ENCODE assay signal across 1 cellular context in the genomic region with DNA sequence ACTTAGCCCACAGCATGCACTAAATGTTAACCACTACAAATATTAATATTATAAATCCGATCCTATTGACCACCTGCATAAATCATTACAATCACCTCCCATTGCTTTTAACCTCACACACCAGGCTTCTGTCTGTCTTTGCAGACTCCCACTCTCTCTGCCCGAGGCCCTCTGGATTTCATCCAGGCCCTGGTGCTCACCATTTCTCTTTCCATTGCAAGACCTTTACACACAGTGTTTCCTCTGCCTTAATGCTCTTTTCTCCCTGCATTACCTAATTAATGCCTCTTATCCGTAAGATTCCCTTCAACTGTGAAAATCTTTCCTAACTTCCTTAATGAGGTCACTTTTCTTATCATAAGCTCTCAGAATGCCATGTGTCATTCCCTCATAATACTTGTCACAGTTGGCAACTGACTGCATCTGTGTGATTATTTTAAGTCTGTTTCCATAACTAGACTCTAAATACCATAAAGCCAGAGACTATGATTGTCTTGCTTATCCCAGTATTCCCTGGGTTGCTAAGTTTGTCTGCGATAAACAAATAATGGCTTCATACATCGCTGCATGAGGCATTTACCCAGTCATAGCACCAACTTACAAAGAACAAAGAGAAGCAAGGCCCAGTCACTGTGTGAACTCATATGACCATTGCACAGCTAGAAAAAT.
TF ChIP-seq lines count a peak whose summit lies in the region.

No MANE protein-coding gene starts in this region.

TF ChIP-seq in HEK293, 187 proteins besides CTCF, POLR2A, EP300 and RAD21 (continued from another document and continues in another):
- TF ChIP-seq, protein P1, sequence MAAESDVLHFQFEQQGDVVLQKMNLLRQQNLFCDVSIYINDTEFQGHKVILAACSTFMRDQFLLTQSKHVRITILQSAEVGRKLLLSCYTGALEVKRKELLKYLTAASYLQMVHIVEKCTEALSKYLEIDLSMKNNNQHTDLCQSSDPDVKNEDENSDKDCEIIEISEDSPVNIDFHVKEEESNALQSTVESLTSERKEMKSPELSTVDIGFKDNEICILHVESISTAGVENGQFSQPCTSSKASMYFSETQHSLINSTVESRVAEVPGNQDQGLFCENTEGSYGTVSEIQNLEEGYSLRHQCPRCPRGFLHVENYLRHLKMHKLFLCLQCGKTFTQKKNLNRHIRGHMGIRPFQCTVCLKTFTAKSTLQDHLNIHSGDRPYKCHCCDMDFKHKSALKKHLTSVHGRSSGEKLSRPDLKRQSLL (tag by site-specific recombination; IDR thresholded peaks at IDR 0.05) = no peak
- TF ChIP-seq ZNF791 (tag by site-specific recombination; IDR thresholded peaks at IDR 0.05) (no peak), ZNF175 (tag by site-specific recombination; IDR thresholded peaks at IDR 0.05) (no peak), ZNF530 (tag by site-specific recombination; IDR thresholded peaks at IDR 0.05; ENCODE audit: low read depth) (no peak), ZNF571 (tag by site-specific recombination; IDR thresholded peaks at IDR 0.05) (no peak), ZNF416 (tag by site-specific recombination; IDR thresholded peaks at IDR 0.05) (no peak), ZNF549 (tag by site-specific recombination; IDR thresholded peaks at IDR 0.05) (no peak), ZNF629 (tag by site-specific recombination; IDR thresholded peaks at IDR 0.05) (peak; percentile 61), ZNF138 (tag by site-specific recombination; IDR thresholded peaks at IDR 0.05; ENCODE audit: borderline replicate concordance) (no peak), ZNF311 (tag by site-specific recombination; IDR thresholded peaks at IDR 0.05; ENCODE audit: borderline replicate concordance) (no peak), ZNF792 (tag by site-specific recombination; IDR thresholded peaks at IDR 0.05) (no peak), ZNF521 (tag by site-specific recombination; IDR thresholded peaks at IDR 0.05) (no peak), ZNF548 (tag by site-specific recombination; IDR thresholded peaks at IDR 0.05) (no peak), OSR2 (tag by site-specific recombination; IDR thresholded peaks at IDR 0.05) (peak; percentile 58), GFI1B (tag by site-specific recombination; IDR thresholded peaks at IDR 0.05) (no peak), ZNF677 (tag by site-specific recombination; IDR thresholded peaks at IDR 0.05) (no peak), ZXDB (tag by site-specific recombination; IDR thresholded peaks at IDR 0.05) (peak; percentile 33; the same call in 1 of the 2 replicates), TRIM28 (IDR thresholded peaks at IDR 0.05; ENCODE audit: borderline replicate concordance, low read length) (0 out of 2 replicates have a peak, but pooled peaks have one; percentile 17), KLF16 (tag by site-specific recombination; IDR thresholded peaks at IDR 0.05) (peak; percentile 52)
- TF ChIP-seq, protein P2, sequence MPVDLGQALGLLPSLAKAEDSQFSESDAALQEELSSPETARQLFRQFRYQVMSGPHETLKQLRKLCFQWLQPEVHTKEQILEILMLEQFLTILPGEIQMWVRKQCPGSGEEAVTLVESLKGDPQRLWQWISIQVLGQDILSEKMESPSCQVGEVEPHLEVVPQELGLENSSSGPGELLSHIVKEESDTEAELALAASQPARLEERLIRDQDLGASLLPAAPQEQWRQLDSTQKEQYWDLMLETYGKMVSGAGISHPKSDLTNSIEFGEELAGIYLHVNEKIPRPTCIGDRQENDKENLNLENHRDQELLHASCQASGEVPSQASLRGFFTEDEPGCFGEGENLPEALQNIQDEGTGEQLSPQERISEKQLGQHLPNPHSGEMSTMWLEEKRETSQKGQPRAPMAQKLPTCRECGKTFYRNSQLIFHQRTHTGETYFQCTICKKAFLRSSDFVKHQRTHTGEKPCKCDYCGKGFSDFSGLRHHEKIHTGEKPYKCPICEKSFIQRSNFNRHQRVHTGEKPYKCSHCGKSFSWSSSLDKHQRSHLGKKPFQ (tag by site-specific recombination; IDR thresholded peaks at IDR 0.05) = no peak
- TF ChIP-seq, protein P3, sequence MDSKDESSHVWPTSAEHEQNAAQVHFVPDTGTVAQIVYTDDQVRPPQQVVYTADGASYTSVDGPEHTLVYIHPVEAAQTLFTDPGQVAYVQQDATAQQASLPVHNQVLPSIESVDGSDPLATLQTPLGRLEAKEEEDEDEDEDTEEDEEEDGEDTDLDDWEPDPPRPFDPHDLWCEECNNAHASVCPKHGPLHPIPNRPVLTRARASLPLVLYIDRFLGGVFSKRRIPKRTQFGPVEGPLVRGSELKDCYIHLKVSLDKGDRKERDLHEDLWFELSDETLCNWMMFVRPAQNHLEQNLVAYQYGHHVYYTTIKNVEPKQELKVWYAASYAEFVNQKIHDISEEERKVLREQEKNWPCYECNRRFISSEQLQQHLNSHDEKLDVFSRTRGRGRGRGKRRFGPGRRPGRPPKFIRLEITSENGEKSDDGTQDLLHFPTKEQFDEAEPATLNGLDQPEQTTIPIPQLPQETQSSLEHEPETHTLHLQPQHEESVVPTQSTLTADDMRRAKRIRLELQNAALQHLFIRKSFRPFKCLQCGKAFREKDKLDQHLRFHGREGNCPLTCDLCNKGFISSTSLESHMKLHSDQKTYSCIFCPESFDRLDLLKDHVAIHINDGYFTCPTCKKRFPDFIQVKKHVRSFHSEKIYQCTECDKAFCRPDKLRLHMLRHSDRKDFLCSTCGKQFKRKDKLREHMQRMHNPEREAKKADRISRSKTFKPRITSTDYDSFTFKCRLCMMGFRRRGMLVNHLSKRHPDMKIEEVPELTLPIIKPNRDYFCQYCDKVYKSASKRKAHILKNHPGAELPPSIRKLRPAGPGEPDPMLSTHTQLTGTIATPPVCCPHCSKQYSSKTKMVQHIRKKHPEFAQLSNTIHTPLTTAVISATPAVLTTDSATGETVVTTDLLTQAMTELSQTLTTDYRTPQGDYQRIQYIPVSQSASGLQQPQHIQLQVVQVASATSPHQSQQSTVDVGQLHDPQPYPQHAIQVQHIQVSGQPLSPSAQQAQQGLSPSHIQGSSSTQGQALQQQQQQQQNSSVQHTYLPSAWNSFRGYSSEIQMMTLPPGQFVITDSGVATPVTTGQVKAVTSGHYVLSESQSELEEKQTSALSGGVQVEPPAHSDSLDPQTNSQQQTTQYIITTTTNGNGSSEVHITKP (tag by site-specific recombination; IDR thresholded peaks at IDR 0.05) = peak; percentile 48
- TF ChIP-seq, protein P4, sequence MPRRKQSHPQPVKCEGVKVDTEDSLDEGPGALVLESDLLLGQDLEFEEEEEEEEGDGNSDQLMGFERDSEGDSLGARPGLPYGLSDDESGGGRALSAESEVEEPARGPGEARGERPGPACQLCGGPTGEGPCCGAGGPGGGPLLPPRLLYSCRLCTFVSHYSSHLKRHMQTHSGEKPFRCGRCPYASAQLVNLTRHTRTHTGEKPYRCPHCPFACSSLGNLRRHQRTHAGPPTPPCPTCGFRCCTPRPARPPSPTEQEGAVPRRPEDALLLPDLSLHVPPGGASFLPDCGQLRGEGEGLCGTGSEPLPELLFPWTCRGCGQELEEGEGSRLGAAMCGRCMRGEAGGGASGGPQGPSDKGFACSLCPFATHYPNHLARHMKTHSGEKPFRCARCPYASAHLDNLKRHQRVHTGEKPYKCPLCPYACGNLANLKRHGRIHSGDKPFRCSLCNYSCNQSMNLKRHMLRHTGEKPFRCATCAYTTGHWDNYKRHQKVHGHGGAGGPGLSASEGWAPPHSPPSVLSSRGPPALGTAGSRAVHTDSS (tag by site-specific recombination; IDR thresholded peaks at IDR 0.05) = no peak
- TF ChIP-seq, protein P5, sequence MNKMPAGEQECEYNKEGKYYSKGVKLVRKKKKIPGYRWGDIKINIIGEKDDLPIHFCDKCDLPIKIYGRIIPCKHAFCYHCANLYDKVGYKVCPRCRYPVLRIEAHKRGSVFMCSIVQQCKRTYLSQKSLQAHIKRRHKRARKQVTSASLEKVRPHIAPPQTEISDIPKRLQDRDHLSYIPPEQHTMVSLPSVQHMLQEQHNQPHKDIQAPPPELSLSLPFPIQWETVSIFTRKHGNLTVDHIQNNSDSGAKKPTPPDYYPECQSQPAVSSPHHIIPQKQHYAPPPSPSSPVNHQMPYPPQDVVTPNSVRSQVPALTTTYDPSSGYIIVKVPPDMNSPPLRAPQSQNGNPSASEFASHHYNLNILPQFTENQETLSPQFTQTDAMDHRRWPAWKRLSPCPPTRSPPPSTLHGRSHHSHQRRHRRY (tag by site-specific recombination; IDR thresholded peaks at IDR 0.05) = no peak
- TF ChIP-seq, protein P6, sequence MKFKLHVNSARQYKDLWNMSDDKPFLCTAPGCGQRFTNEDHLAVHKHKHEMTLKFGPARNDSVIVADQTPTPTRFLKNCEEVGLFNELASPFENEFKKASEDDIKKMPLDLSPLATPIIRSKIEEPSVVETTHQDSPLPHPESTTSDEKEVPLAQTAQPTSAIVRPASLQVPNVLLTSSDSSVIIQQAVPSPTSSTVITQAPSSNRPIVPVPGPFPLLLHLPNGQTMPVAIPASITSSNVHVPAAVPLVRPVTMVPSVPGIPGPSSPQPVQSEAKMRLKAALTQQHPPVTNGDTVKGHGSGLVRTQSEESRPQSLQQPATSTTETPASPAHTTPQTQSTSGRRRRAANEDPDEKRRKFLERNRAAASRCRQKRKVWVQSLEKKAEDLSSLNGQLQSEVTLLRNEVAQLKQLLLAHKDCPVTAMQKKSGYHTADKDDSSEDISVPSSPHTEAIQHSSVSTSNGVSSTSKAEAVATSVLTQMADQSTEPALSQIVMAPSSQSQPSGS (tag by site-specific recombination; IDR thresholded peaks at IDR 0.05; ENCODE audit: low read depth) = peak; percentile 75
- TF ChIP-seq, protein P7, sequence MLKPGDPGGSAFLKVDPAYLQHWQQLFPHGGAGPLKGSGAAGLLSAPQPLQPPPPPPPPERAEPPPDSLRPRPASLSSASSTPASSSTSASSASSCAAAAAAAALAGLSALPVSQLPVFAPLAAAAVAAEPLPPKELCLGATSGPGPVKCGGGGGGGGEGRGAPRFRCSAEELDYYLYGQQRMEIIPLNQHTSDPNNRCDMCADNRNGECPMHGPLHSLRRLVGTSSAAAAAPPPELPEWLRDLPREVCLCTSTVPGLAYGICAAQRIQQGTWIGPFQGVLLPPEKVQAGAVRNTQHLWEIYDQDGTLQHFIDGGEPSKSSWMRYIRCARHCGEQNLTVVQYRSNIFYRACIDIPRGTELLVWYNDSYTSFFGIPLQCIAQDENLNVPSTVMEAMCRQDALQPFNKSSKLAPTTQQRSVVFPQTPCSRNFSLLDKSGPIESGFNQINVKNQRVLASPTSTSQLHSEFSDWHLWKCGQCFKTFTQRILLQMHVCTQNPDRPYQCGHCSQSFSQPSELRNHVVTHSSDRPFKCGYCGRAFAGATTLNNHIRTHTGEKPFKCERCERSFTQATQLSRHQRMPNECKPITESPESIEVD (tag by site-specific recombination; IDR thresholded peaks at IDR 0.05) = peak; percentile 42
- TF ChIP-seq, protein P8, sequence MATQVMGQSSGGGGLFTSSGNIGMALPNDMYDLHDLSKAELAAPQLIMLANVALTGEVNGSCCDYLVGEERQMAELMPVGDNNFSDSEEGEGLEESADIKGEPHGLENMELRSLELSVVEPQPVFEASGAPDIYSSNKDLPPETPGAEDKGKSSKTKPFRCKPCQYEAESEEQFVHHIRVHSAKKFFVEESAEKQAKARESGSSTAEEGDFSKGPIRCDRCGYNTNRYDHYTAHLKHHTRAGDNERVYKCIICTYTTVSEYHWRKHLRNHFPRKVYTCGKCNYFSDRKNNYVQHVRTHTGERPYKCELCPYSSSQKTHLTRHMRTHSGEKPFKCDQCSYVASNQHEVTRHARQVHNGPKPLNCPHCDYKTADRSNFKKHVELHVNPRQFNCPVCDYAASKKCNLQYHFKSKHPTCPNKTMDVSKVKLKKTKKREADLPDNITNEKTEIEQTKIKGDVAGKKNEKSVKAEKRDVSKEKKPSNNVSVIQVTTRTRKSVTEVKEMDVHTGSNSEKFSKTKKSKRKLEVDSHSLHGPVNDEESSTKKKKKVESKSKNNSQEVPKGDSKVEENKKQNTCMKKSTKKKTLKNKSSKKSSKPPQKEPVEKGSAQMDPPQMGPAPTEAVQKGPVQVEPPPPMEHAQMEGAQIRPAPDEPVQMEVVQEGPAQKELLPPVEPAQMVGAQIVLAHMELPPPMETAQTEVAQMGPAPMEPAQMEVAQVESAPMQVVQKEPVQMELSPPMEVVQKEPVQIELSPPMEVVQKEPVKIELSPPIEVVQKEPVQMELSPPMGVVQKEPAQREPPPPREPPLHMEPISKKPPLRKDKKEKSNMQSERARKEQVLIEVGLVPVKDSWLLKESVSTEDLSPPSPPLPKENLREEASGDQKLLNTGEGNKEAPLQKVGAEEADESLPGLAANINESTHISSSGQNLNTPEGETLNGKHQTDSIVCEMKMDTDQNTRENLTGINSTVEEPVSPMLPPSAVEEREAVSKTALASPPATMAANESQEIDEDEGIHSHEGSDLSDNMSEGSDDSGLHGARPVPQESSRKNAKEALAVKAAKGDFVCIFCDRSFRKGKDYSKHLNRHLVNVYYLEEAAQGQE (tag by site-specific recombination; IDR thresholded peaks at IDR 0.05) = no peak
- TF ChIP-seq, protein P9, sequence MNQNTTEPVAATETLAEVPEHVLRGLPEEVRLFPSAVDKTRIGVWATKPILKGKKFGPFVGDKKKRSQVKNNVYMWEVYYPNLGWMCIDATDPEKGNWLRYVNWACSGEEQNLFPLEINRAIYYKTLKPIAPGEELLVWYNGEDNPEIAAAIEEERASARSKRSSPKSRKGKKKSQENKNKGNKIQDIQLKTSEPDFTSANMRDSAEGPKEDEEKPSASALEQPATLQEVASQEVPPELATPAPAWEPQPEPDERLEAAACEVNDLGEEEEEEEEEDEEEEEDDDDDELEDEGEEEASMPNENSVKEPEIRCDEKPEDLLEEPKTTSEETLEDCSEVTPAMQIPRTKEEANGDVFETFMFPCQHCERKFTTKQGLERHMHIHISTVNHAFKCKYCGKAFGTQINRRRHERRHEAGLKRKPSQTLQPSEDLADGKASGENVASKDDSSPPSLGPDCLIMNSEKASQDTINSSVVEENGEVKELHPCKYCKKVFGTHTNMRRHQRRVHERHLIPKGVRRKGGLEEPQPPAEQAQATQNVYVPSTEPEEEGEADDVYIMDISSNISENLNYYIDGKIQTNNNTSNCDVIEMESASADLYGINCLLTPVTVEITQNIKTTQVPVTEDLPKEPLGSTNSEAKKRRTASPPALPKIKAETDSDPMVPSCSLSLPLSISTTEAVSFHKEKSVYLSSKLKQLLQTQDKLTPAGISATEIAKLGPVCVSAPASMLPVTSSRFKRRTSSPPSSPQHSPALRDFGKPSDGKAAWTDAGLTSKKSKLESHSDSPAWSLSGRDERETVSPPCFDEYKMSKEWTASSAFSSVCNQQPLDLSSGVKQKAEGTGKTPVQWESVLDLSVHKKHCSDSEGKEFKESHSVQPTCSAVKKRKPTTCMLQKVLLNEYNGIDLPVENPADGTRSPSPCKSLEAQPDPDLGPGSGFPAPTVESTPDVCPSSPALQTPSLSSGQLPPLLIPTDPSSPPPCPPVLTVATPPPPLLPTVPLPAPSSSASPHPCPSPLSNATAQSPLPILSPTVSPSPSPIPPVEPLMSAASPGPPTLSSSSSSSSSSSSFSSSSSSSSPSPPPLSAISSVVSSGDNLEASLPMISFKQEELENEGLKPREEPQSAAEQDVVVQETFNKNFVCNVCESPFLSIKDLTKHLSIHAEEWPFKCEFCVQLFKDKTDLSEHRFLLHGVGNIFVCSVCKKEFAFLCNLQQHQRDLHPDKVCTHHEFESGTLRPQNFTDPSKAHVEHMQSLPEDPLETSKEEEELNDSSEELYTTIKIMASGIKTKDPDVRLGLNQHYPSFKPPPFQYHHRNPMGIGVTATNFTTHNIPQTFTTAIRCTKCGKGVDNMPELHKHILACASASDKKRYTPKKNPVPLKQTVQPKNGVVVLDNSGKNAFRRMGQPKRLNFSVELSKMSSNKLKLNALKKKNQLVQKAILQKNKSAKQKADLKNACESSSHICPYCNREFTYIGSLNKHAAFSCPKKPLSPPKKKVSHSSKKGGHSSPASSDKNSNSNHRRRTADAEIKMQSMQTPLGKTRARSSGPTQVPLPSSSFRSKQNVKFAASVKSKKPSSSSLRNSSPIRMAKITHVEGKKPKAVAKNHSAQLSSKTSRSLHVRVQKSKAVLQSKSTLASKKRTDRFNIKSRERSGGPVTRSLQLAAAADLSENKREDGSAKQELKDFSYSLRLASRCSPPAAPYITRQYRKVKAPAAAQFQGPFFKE (tag by site-specific recombination; IDR thresholded peaks at IDR 0.05; ENCODE audit: borderline replicate concordance) = no peak
